Comparison of ENCODE assay signal across 12 cellular contexts in genomic region chr12:52965337-52965731, GRCh38. TPM values are rescaled to one million over a fixed set of nuclear protein-coding genes. Genes with fewer than 3 reads are reported as not detected.
DNase-seq lines count a peak whose midpoint lies in the region; ATAC-seq and TF ChIP-seq lines count a peak whose summit lies in the region.
"Had no signal": no experiment of that assay in that cellular context is flagged by ENCODE, and none has a peak within 500 bp of the region (broad histone marks: within the 10 kb centered on the region; RNA-seq: fewer than 3 reads in every experiment).

No MANE protein-coding gene starts in this region.

- H4K20me1 ChIP-seq in SK-N-SH (ENCODE audit: insufficient read depth) = no peaks in the 10 kb centered on the region

- TF ChIP-seq POLR2A in testis (IDR thresholded peaks at IDR 0.05) = no peak

- no peaks in the 10 kb centered on the region for H3K27me3 ChIP-seq in SK-N-SH (ENCODE audit: insufficient read depth)
- H3K27me3 ChIP-seq in ectodermal cell (ENCODE audit: control insufficient read depth, insufficient read depth, low read length, poor library complexity, severe bottlenecking) = peaks cover 10% of the 10 kb centered on the region
- H3K27me3 ChIP-seq in lower lobe of right lung (ENCODE audit: low read depth) = peaks cover 13% of the 10 kb centered on the region
- no peaks in the 10 kb centered on the region for H3K27me3 ChIP-seq in testis
- H3K27me3 ChIP-seq in colonic mucosa = no peaks in the 10 kb centered on the region

- H3K27ac ChIP-seq in SK-N-SH (ENCODE audit: low read depth in 2 of 2, low read length in 1 of 2) (no peak overlapping the region), ectodermal cell (ENCODE audit: insufficient read depth, low read depth, low read length, poor library complexity, severe bottlenecking) (no peak overlapping the region), lower lobe of right lung (no peak overlapping the region), testis (no peak overlapping the region), colonic mucosa (no peak overlapping the region)
- H3K27ac ChIP-seq: 22Rv1 had no signal

- no peak; the same call in 2 of the 3 replicates for ATAC-seq in SK-N-SH treated with all-trans-retinoic acid at 6 μM for 48 hours
- ATAC-seq in lower lobe of right lung = peak in 1 of 2 donors; percentile 35
- no peak for ATAC-seq in HG02571 (IDR thresholded peaks at IDR 0.05; ENCODE audit: unreplicated experiment)
- ATAC-seq: activated CD4-positive, CD25-positive, alpha-beta regulatory T cell treated with anti-CD3 and anti-CD28 coated beads, Interleukin-2, amount 50 U/mL, for 24 hours had no signal

- DNase-seq in SK-N-SH (peak; percentile 47), lower lobe of right lung (no peak), testis (no peak), colonic mucosa (no peak)
- no peak for DNase-seq in stimulated activated CD4-positive, alpha-beta T cell treated with anti-CD3 and anti-CD28 coated beads, Interleukin-2, amount 100 ng/mL, for 24 hours
- DNase-seq: GF-D8, NCI-H2029 had no signal

- intact Hi-C loops in lower lobe of right lung (cut with DNase I) (no loop called here), testis (cut with DNase I; ENCODE audit: low total_unique reads) (no loop called here), colonic mucosa (cut with DNase I) (no loop called here)

- no peaks in the 10 kb centered on the region for H3K9me3 ChIP-seq in SK-N-SH
- no peaks in the 10 kb centered on the region for H3K9me3 ChIP-seq in ectodermal cell (ENCODE audit: control insufficient read depth, low read length)
- H3K9me3 ChIP-seq in lower lobe of right lung = no peaks in the 10 kb centered on the region
- H3K9me3 ChIP-seq in testis = no peaks in the 10 kb centered on the region
- no peaks in the 10 kb centered on the region for H3K9me3 ChIP-seq in colonic mucosa

- no peak overlapping the region for H3K4me2 ChIP-seq in SK-N-SH

- H3K36me3 ChIP-seq in SK-N-SH (replicated peaks in 1 of 2; ENCODE audit: control insufficient read depth in 1 of 2, insufficient read depth in 2 of 2, low read length in 1 of 2) = no peaks in the 10 kb centered on the region
- H3K36me3 ChIP-seq in ectodermal cell (ENCODE audit: control insufficient read depth, insufficient read depth, low read length) = no peaks in the 10 kb centered on the region
- H3K36me3 ChIP-seq in lower lobe of right lung = no peaks in the 10 kb centered on the region
- H3K36me3 ChIP-seq in testis (ENCODE audit: low read depth, missing control alignments) = no peaks in the 10 kb centered on the region
- H3K36me3 ChIP-seq in colonic mucosa = no peaks in the 10 kb centered on the region

- peak overlapping the region; percentile 35; the same call in 1 of the 2 replicates for H2AFZ ChIP-seq in SK-N-SH (ENCODE audit: low read depth)

- no peak for TF ChIP-seq EP300 in SK-N-SH (IDR thresholded peaks at IDR 0.05; ENCODE audit: borderline replicate concordance in 1 of 2, low read depth in 1 of 2, low read length in 1 of 2)

- H3K79me2 ChIP-seq in SK-N-SH (ENCODE audit: insufficient read depth) = no peaks in the 10 kb centered on the region

- H3K4me1 ChIP-seq in SK-N-SH (ENCODE audit: control insufficient read depth in 1 of 2, insufficient read depth in 2 of 2, low read depth in 1 of 2, low read length in 1 of 2) = no peaks in the 10 kb centered on the region
- H3K4me1 ChIP-seq in ectodermal cell (ENCODE audit: control insufficient read depth, insufficient read depth, low read length) = no peaks in the 10 kb centered on the region
- H3K4me1 ChIP-seq in lower lobe of right lung = no peaks in the 10 kb centered on the region
- H3K4me1 ChIP-seq in testis = no peaks in the 10 kb centered on the region
- peaks cover 1% of the 10 kb centered on the region for H3K4me1 ChIP-seq in colonic mucosa

- CTCF ChIA-PET in SK-N-SH (lab: Yijun Ruan, JAX) = interaction anchor here (0.5 to 4.2 kb wide), 5 partner anchors 14 to 85 kb away, joined by 3 to 31 read pairs (median 3); no protein-coding TSS in a partner anchor

- 55% methylated on average over 10 of the region's 28 CpGs for WGBS in SK-N-SH (ENCODE audit: low lambda C conversion rate)
- WGBS in ectodermal cell, 2 experiments = 7 to 10% methylated on average over 28 of the region's 28 CpGs
- 4% methylated on average over 20 to 28 of the region's 28 CpGs for WGBS in testis, 2 donors

- H3K4me3 ChIP-seq in SK-N-SH (ENCODE audit: low read depth in 2 of 2, low read length in 1 of 2) (no peak overlapping the region), ectodermal cell (ENCODE audit: insufficient read depth, low read depth, low read length) (peak overlapping the region; percentile 27), lower lobe of right lung (peak overlapping the region; percentile 26), testis (peak overlapping the region; percentile 20 to 47), colonic mucosa (no peak overlapping the region)

- H3K9me2 ChIP-seq in SK-N-SH = no peaks in the 10 kb centered on the region

- no peaks in the 10 kb centered on the region for H3F3A ChIP-seq in SK-N-SH (replicated peaks; ENCODE audit: insufficient read depth)

- POLR2A ChIA-PET in SK-N-SH (lab: Yijun Ruan, JAX) = interaction anchor here (0.6 kb wide), 1 partner anchor 24 kb away, joined by 3 read pairs; no protein-coding TSS in a partner anchor

- H3K9ac ChIP-seq in SK-N-SH (no peak overlapping the region), colonic mucosa (ENCODE audit: low read depth in 2 of 2, low read length in 2 of 2) (peak overlapping the region in 1 of 2 donors; percentile 46)

- TF ChIP-seq RAD21 in SK-N-SH (IDR thresholded peaks at IDR 0.05; ENCODE audit: low read length) = no peak

- TF ChIP-seq CTCF in SK-N-SH (IDR thresholded peaks at IDR 0.05) (no peak), lower lobe of right lung (IDR thresholded peaks at IDR 0.05) (no peak), testis (IDR thresholded peaks at IDR 0.05) (no peak), colonic mucosa (IDR thresholded peaks at IDR 0.05) (no peak)

TF ChIP-seq in SK-N-SH, 30 proteins besides CTCF, POLR2A, EP300 and RAD21 (continues in another document):
- TF ChIP-seq CHD2 (IDR thresholded peaks at IDR 0.05; ENCODE audit: low read length, partially characterized antibody) (no peak), EZH2phosphoT487 (IDR thresholded peaks at IDR 0.05; ENCODE audit: borderline replicate concordance, low read depth) (no peak), PBX3 (IDR thresholded peaks at IDR 0.05) (no peak), SIN3A (IDR thresholded peaks at IDR 0.05; ENCODE audit: borderline replicate concordance, low read depth, low read length) (no peak), FOXM1 (IDR thresholded peaks at IDR 0.05; ENCODE audit: low read depth) (no peak), MXI1 (IDR thresholded peaks at IDR 0.05; ENCODE audit: low read depth, low read length) (no peak), SMC3 (IDR thresholded peaks at IDR 0.05; ENCODE audit: low read depth, low read length) (no peak)

TF ChIP-seq in SK-N-SH treated with all-trans-retinoic acid at 6 μM for 48 hours, 23 proteins besides CTCF, POLR2A, EP300 and RAD21:
- no peak for TF ChIP-seq GLIS3 (CRISPR knock-in tag; IDR thresholded peaks at IDR 0.05)
- TF ChIP-seq ESRRG (CRISPR knock-in tag; IDR thresholded peaks at IDR 0.05) = no peak

RNA-seq across cellular contexts. Expression of gene KRT18, which starts 16.4 kb away (rescaled TPM):
- polyA plus RNA-seq in SK-N-SH (2012; rRNA removed) = 332 and 351 TPM in 2 replicates
- 225 and 265 TPM in 2 replicates for polyA plus RNA-seq in SK-N-SH (2012; cell fraction: cytosol; rRNA removed)
- polyA plus RNA-seq in SK-N-SH (2012; cell fraction: nucleus; rRNA removed) = 714 and 1,063 TPM in 2 replicates
- 114 TPM for polyA plus RNA-seq in ectodermal cell (2013, experiment 1 of 4)
- polyA plus RNA-seq in ectodermal cell (2013, experiment 2 of 4) = 106 TPM
- polyA plus RNA-seq in ectodermal cell (2013, experiment 3 of 4) = 93.6 TPM
- polyA plus RNA-seq in ectodermal cell (2013, experiment 4 of 4) = 91.2 TPM
- total RNA-seq in lower lobe of right lung = 140 TPM
- total RNA-seq in testis = 10 to 100 TPM; 20.2 to 35.9 TPM
- polyA plus RNA-seq in testis (ENCODE audit: insufficient read depth, low read depth, low replicate concordance) = 51.9 TPM
- total RNA-seq in colonic mucosa = 1,000 to 10,000 TPM; 1,068 to 1,487 TPM

RNA-seq across cellular contexts. Expression of gene EIF4B, which starts 40.9 kb away (rescaled TPM):
- 267 and 292 TPM in 2 replicates for polyA plus RNA-seq in SK-N-SH (2012; rRNA removed)
- polyA plus RNA-seq in SK-N-SH (2012; cell fraction: cytosol; rRNA removed) = 346 and 371 TPM in 2 replicates
- 127 and 164 TPM in 2 replicates for polyA plus RNA-seq in SK-N-SH (2012; cell fraction: nucleus; rRNA removed)
- 553 TPM for polyA plus RNA-seq in ectodermal cell (2013, experiment 1 of 4)
- 549 TPM for polyA plus RNA-seq in ectodermal cell (2013, experiment 2 of 4)
- polyA plus RNA-seq in ectodermal cell (2013, experiment 3 of 4) = 416 TPM
- polyA plus RNA-seq in ectodermal cell (2013, experiment 4 of 4) = 457 TPM
- 453 TPM for total RNA-seq in lower lobe of right lung
- total RNA-seq in testis = 100 to 1,000 TPM; 219 to 305 TPM
- 249 TPM for polyA plus RNA-seq in testis (ENCODE audit: insufficient read depth, low read depth, low replicate concordance)
- 100 to 1,000 TPM; 398 to 455 TPM for total RNA-seq in colonic mucosa

Comparison
In these comparisons a context has a peak if more than half of its experiments do, and no peak if none do; other contexts are left out.
1. H3K4me3 ChIP-seq: peak in ectodermal cell (single experiment), lower lobe of right lung (single experiment) and testis (2 of 2); none in SK-N-SH (0 of 2) and colonic mucosa (single experiment).